ENCODE assay signal across 13 cellular contexts in the genomic region with DNA sequence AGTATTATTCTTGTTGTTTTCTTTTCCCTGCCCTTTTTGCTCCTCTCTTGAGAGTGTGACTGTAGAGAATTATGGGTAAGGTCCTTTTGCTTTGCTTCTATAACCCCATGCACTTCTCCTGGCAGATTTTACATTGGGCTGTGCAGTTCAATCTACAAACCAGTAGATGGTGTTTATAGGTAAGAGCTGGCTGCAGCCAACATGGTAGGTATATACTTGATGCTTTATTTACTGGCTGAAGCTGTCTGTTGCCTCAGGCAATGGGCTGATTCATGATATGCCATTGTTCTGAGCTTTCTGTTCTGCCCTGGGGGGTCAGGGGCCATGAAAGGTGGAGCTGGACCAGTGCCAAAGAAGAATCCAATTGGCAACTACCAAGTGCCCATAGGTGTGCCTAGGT. TPM values are rescaled to one million over a fixed set of nuclear protein-coding genes. Genes with fewer than 3 reads are reported as not detected.
A peak's percentile ranks its signal among the peaks of the same experiment; 100 is the strongest.
DNase-seq lines count a peak whose midpoint lies in the region; ATAC-seq, FAIRE-seq and TF ChIP-seq lines count a peak whose summit lies in the region.
"Had no signal": no experiment of that assay in that cellular context is flagged by ENCODE, and none has a peak within 500 bp of the region (broad histone marks: within the 10 kb centered on the region; RNA-seq: fewer than 3 reads in every experiment).

No MANE protein-coding gene starts in this region.

- H3K36me3 ChIP-seq in A673 (ENCODE audit: insufficient read depth, low read length, poor library complexity, severe bottlenecking) (no peaks in the 10 kb centered on the region), bronchial epithelial cell (ENCODE audit: control insufficient read depth, insufficient read depth, low read length) (no peaks in the 10 kb centered on the region), mesenchymal stem cell (ENCODE audit: control insufficient read depth in 1 of 2, insufficient read depth in 2 of 2, low read depth in 1 of 2, low read length in 2 of 2) (no peaks in the 10 kb centered on the region), kidney (ENCODE audit: control insufficient read depth in 1 of 2, insufficient read depth in 2 of 2, low read length in 2 of 2) (no peaks in the 10 kb centered on the region), body of pancreas (replicated peaks in 1 of 2; ENCODE audit: insufficient read depth in 1 of 2, low read depth in 2 of 2) (no peaks in the 10 kb centered on the region)
- H3K36me3 ChIP-seq: tibial nerve had no signal

- H3K18ac ChIP-seq in mesenchymal stem cell (ENCODE audit: low read depth in 1 of 2, low read length in 2 of 2), result no peak overlapping the region

- no peak overlapping the region for H2BK120ac ChIP-seq in mesenchymal stem cell (ENCODE audit: low read depth, low read length)

- H3K23ac ChIP-seq in mesenchymal stem cell (ENCODE audit: low read length in 2 of 2), result no peak overlapping the region

- CTCF ChIA-PET in A673 (lab: Charles Lee), result interaction anchor here (0.7 kb wide), 1 partner anchor 48 kb away, joined by 4 read pairs; a partner anchor contains a TSS

- H2BK12ac ChIP-seq in mesenchymal stem cell (ENCODE audit: low read length in 2 of 2), result no peak overlapping the region

- H3K27ac ChIP-seq in A673 (ENCODE audit: low read depth, low read length, poor library complexity, severe bottlenecking) (no peak overlapping the region), mesenchymal stem cell (ENCODE audit: low read length, poor library complexity, severe bottlenecking) (no peak overlapping the region), kidney (ENCODE audit: low read depth in 2 of 2, low read length in 2 of 2) (no peak overlapping the region), body of pancreas (no peak overlapping the region)
- H3K27ac ChIP-seq: tibial nerve had no signal

- H3K9me3 ChIP-seq in A673 (ENCODE audit: low read depth, low read length, poor library complexity, severe bottlenecking), result no peaks in the 10 kb centered on the region
- no peaks in the 10 kb centered on the region for H3K9me3 ChIP-seq in mesenchymal stem cell (ENCODE audit: control insufficient read depth, low read length)
- H3K9me3 ChIP-seq in kidney (ENCODE audit: control insufficient read depth in 1 of 2, low read length in 2 of 2), result no peaks in the 10 kb centered on the region
- no peaks in the 10 kb centered on the region for H3K9me3 ChIP-seq in body of pancreas
- H3K9me3 ChIP-seq: tibial nerve had no signal

- no peak overlapping the region for H3K14ac ChIP-seq in mesenchymal stem cell (ENCODE audit: low read length in 2 of 2)

- no peak overlapping the region for H2BK15ac ChIP-seq in mesenchymal stem cell (ENCODE audit: low read depth, poor library complexity, severe bottlenecking)

- DNase-seq in A673 (ENCODE audit: low spot score) (peak; percentile 15), HT-29 (ENCODE audit: low spot score) (peak; percentile 25), bronchial epithelial cell (ENCODE audit: low read depth) (peak; percentile 41), mesenchymal stem cell (no peak), cortex of kidney (lab: John Stamatoyannopoulos, UW) (no peak), kidney (no peak), body of pancreas (no peak)
- DNase-seq: CD8-positive, alpha-beta T cell; stimulated activated CD4-positive, alpha-beta T cell treated with anti-CD3 and anti-CD28 coated beads, Interleukin-15, amount 100 ng/mL, for 24 hours had no signal

- H2BK5ac ChIP-seq in mesenchymal stem cell (ENCODE audit: low read depth, low read length, poor library complexity, severe bottlenecking), result no peak overlapping the region

- intact Hi-C loops in A673 (cut with micrococcal nuclease; ENCODE audit: unreplicated experiment) (no loop called here), kidney (cut with DNase I) (no loop called here), body of pancreas (cut with DNase I) (no loop called here)

- H3K4me3 ChIP-seq in A673 (ENCODE audit: low read depth, low read length, poor library complexity, severe bottlenecking), result no peak overlapping the region
- H3K4me3 ChIP-seq in bronchial epithelial cell (ENCODE audit: low read depth, low read length), result no peak overlapping the region
- H3K4me3 ChIP-seq in mesenchymal stem cell (ENCODE audit: insufficient read depth in 1 of 2, low read depth in 1 of 2, low read length in 2 of 2), result no peak overlapping the region
- H3K4me3 ChIP-seq in kidney (ENCODE audit: low read length in 2 of 2), result no peak overlapping the region
- no peak overlapping the region for H3K4me3 ChIP-seq in body of pancreas
- H3K4me3 ChIP-seq: tibial nerve had no signal

- ATAC-seq in GM18517 (IDR thresholded peaks at IDR 0.05; ENCODE audit: unreplicated experiment), result peak; percentile 52
- no peak for ATAC-seq in body of pancreas
- ATAC-seq: CD8-positive, alpha-beta T cell had no signal

- H2AK5ac ChIP-seq in mesenchymal stem cell (ENCODE audit: low read length, severe bottlenecking), result no peak overlapping the region

- H3K27me3 ChIP-seq in A673 (replicated peaks; ENCODE audit: insufficient read depth, low read depth, low read length, poor library complexity) (no peaks in the 10 kb centered on the region), bronchial epithelial cell (ENCODE audit: control insufficient read depth, insufficient read depth, low read length) (no peaks in the 10 kb centered on the region), mesenchymal stem cell (ENCODE audit: control insufficient read depth in 1 of 2, insufficient read depth in 1 of 2, low read length in 2 of 2) (no peaks in the 10 kb centered on the region), body of pancreas (no peaks in the 10 kb centered on the region)
- H3K27me3 ChIP-seq: tibial nerve had no signal

- H3K4me1 ChIP-seq in A673 (ENCODE audit: insufficient read depth, low read length, poor library complexity, severe bottlenecking) (no peaks in the 10 kb centered on the region), mesenchymal stem cell (ENCODE audit: control insufficient read depth, insufficient read depth, low read depth, low read length) (peaks cover 3% of the 10 kb centered on the region), kidney (ENCODE audit: control insufficient read depth in 1 of 2, insufficient read depth in 1 of 2, low read depth in 1 of 2, low read length in 2 of 2) (no peaks in the 10 kb centered on the region), body of pancreas (no peaks in the 10 kb centered on the region)
- H3K4me1 ChIP-seq: tibial nerve had no signal

- no peak overlapping the region for H2AFZ ChIP-seq in mesenchymal stem cell (ENCODE audit: low read depth, low read length)

- POLR2A ChIA-PET in A673 (lab: Charles Lee; ENCODE audit: low non-redundant PET), result no interaction called here

- no peak overlapping the region for H4K91ac ChIP-seq in mesenchymal stem cell (ENCODE audit: low read length)

- FAIRE-seq in bronchial epithelial cell (lab: Jason Lieb, UNC) (no peak), kidney (lab: Jason Lieb, UNC) (no peak)
- FAIRE-seq: endometrium had no signal

- TF ChIP-seq CTCF in A673 (conservative IDR thresholded peaks at IDR 0.05; ENCODE audit: low read depth, low read length) (peak; percentile 49), bronchial epithelial cell (IDR thresholded peaks at IDR 0.05; ENCODE audit: insufficient read depth, low read length, severe bottlenecking) (peak; percentile 45), kidney (IDR thresholded peaks at IDR 0.05; ENCODE audit: borderline replicate concordance, extremely low read depth, insufficient read depth) (no peak), body of pancreas (IDR thresholded peaks at IDR 0.05) (no peak)

- H3K9ac ChIP-seq in mesenchymal stem cell (ENCODE audit: low read length) (no peak overlapping the region), kidney (ENCODE audit: low read length in 2 of 2) (no peak overlapping the region)

- H3K79me1 ChIP-seq in mesenchymal stem cell (replicated peaks; ENCODE audit: low read length, poor library complexity, severe bottlenecking), result no peaks in the 10 kb centered on the region

- no peak overlapping the region for H3K4ac ChIP-seq in mesenchymal stem cell (ENCODE audit: low read depth in 1 of 2, low read length in 2 of 2)

- H3K4me2 ChIP-seq in mesenchymal stem cell (ENCODE audit: low read length, poor library complexity, severe bottlenecking), result no peak overlapping the region

- no peak for TF ChIP-seq POLR2A in body of pancreas (IDR thresholded peaks at IDR 0.05)

- H4K8ac ChIP-seq in mesenchymal stem cell (ENCODE audit: low read length), result no peak overlapping the region

- no TSS peak for BruUV-seq in A673 (replicated peaks; lab: Mats Ljungman, UMichigan)

RNA-seq across cellular contexts. Expression of a gene that starts 48.3 kb away (rescaled TPM):
- total RNA-seq in A673 (2021) (not detected in 2 replicates), bronchial epithelial cell (not detected in 2 replicates), kidney (not detected), body of pancreas (not detected)
- total RNA-seq in HT-29 (2014; rRNA removed; shearing (Covaris generic)), result not detected in 2 replicates
- not detected for polyA plus RNA-seq in mesenchymal stem cell (2013, experiment 1 of 2)
- polyA plus RNA-seq in mesenchymal stem cell (2013, experiment 2 of 2), result 0.04 TPM
- polyA plus RNA-seq in kidney (ENCODE audit: insufficient read depth, low read depth, low replicate concordance), result not detected
- total RNA-seq: CD8-positive, alpha-beta T cell; lung microvascular endothelial cell; tibial nerve had no signal

Comparison
In these comparisons a context has a peak if more than half of its experiments do, and no peak if none do; other contexts are left out.
1. DNase-seq: peak in A673 (single experiment), HT-29 (single experiment) and bronchial epithelial cell (single experiment); none in mesenchymal stem cell (single experiment), cortex of kidney (single experiment), kidney (single experiment) and body of pancreas (0 of 4).
2. CTCF ChIP-seq: peak in A673 (single experiment) and bronchial epithelial cell (single experiment); none in kidney (single experiment) and body of pancreas (0 of 7).